Comparison of ENCODE assay signal across 14 cellular contexts in genomic region chr10:11235771-11236170, GRCh38.
DNase-seq lines count a peak whose midpoint lies in the region; ATAC-seq and TF ChIP-seq lines count a peak whose summit lies in the region.
"Had no signal": no experiment of that assay in that cellular context is flagged by ENCODE, and none has a peak within 500 bp of the region (broad histone marks: within the 10 kb centered on the region; RNA-seq: fewer than 3 reads in every experiment).

No MANE protein-coding gene starts in this region.

- no peaks in the 10 kb centered on the region for H3K9me3 Mint-ChIP-seq in activated naive CD4-positive, alpha-beta T cell treated with anti-CD3 and anti-CD28 coated beads, Interleukin-2, amount 50 U/mL, for 24 hours
- H3K9me3 Mint-ChIP-seq in activated naive CD4-positive, alpha-beta T cell treated with anti-CD3 and anti-CD28 coated beads, Interleukin-2, amount 50 U/mL, for 72 hours: no peaks in the 10 kb centered on the region

- H3K36me3 ChIP-seq in tibial nerve: peaks cover 0 to 25% (median 0%) of the 10 kb centered on the region in 3 donors

- ATAC-seq in HG03159 (IDR thresholded peaks at IDR 0.05; ENCODE audit: unreplicated experiment) (peak; percentile 4), sciatic nerve (no peak)
- peak; percentile 55 to 63 for ATAC-seq in activated naive CD4-positive, alpha-beta T cell treated with anti-CD3 and anti-CD28 coated beads, Interleukin-2, amount 50 U/mL, for 72 hours
- ATAC-seq: foreskin keratinocyte had no signal

- H3K27ac Mint-ChIP-seq in activated naive CD4-positive, alpha-beta T cell treated with anti-CD3 and anti-CD28 coated beads, Interleukin-2, amount 50 U/mL, for 24 hours: peak overlapping the region; percentile 99
- peak overlapping the region; percentile 96 to 97 for H3K27ac Mint-ChIP-seq in activated naive CD4-positive, alpha-beta T cell treated with anti-CD3 and anti-CD28 coated beads, Interleukin-2, amount 50 U/mL, for 72 hours
- H3K27ac Mint-ChIP-seq: mesothelial cell of epicardium had no signal

- TF ChIP-seq CTCF in tibial nerve (IDR thresholded peaks at IDR 0.05): no peak

- no peak overlapping the region for H3K4me3 ChIP-seq in tibial nerve
- H3K4me3 ChIP-seq: PC-9 had no signal

- intact Hi-C loops in sciatic nerve (cut with DNase I): no loop called here

- TF ChIP-seq EP300 in tibial nerve (IDR thresholded peaks at IDR 0.05): no peak

- peaks cover 26% of the 10 kb centered on the region for H3K36me3 Mint-ChIP-seq in activated naive CD4-positive, alpha-beta T cell treated with anti-CD3 and anti-CD28 coated beads, Interleukin-2, amount 50 U/mL, for 24 hours
- H3K36me3 Mint-ChIP-seq in activated naive CD4-positive, alpha-beta T cell treated with anti-CD3 and anti-CD28 coated beads, Interleukin-2, amount 50 U/mL, for 72 hours: peaks cover 21 to 37% of the 10 kb centered on the region in 2 donors

- no peak overlapping the region for H3K27ac ChIP-seq in tibial nerve
- H3K27ac ChIP-seq: foreskin keratinocyte, PC-9 had no signal

- peak overlapping the region; percentile 76 for H3K4me3 Mint-ChIP-seq in activated naive CD4-positive, alpha-beta T cell treated with anti-CD3 and anti-CD28 coated beads, Interleukin-2, amount 50 U/mL, for 24 hours
- H3K4me3 Mint-ChIP-seq: mesothelial cell of epicardium had no signal

- H3K27me3 ChIP-seq in tibial nerve: no peaks in the 10 kb centered on the region
- H3K27me3 ChIP-seq: foreskin keratinocyte had no signal

- no peak for TF ChIP-seq POLR2A in tibial nerve (IDR thresholded peaks at IDR 0.05)

- H3K4me1 ChIP-seq in tibial nerve: peaks cover 0 to 46% (median 4%) of the 10 kb centered on the region in 4 donors
- H3K4me1 ChIP-seq: foreskin keratinocyte had no signal

- H3K4me1 Mint-ChIP-seq in activated naive CD4-positive, alpha-beta T cell treated with anti-CD3 and anti-CD28 coated beads, Interleukin-2, amount 50 U/mL, for 24 hours: peaks cover 97% of the 10 kb centered on the region

- 61 to 70% methylated on average over 4 of the region's 4 CpGs for WGBS in tibial nerve, 2 donors

- no peak for DNase-seq in activated naive CD4-positive, alpha-beta T cell treated with Interleukin-2 at 50 U/mL for 16 hours
- DNase-seq in activated naive CD4-positive, alpha-beta T cell treated with anti-CD3 and anti-CD28 coated beads, Interleukin-2, amount 50 U/mL, for 72 hours (ENCODE audit: low spot score in 2 of 2): no peak
- DNase-seq in sciatic nerve (ENCODE audit: low spot score) (no peak), DMS153 (lab: John Stamatoyannopoulos, UW) (no peak), activated gamma-delta T cell (lab: John Stamatoyannopoulos, UW) (no peak), tibial nerve (ENCODE audit: low spot score in 2 of 2) (no peak)
- DNase-seq: foreskin keratinocyte, MV-4-11, NCI-H2227 treated with DMSO at 0.1 percent for 48 hours, PC-9, SW 1271 had no signal

- H3K27me3 Mint-ChIP-seq in activated naive CD4-positive, alpha-beta T cell treated with anti-CD3 and anti-CD28 coated beads, Interleukin-2, amount 50 U/mL, for 24 hours: no peaks in the 10 kb centered on the region

- H3K9me3 ChIP-seq in tibial nerve: no peaks in the 10 kb centered on the region
